11 cellular contexts compared by ENCODE assay signal in genomic region chr11:67435727-67436458, GRCh38. TPM values are rescaled to one million over a fixed set of nuclear protein-coding genes. Genes with fewer than 3 reads are reported as not detected.
DNase-seq lines count a peak whose midpoint lies in the region; ATAC-seq and TF ChIP-seq lines count a peak whose summit lies in the region.
"Had no signal": no experiment of that assay in that cellular context is flagged by ENCODE, and none has a peak within 500 bp of the region (broad histone marks: within the 10 kb centered on the region; RNA-seq: fewer than 3 reads in every experiment).

No MANE protein-coding gene starts in this region.

- H3K27ac Mint-ChIP-seq in T-cell (peak overlapping the region; percentile 91 to 95), immature natural killer cell (peak overlapping the region; percentile 86 to 96 (median 94))

- TF ChIP-seq CTCF in heart right ventricle (IDR thresholded peaks at IDR 0.05) (no peak), upper lobe of left lung (IDR thresholded peaks at IDR 0.05) (no peak)

- H3K27me3 ChIP-seq in heart right ventricle, result no peaks in the 10 kb centered on the region
- H3K27me3 ChIP-seq in upper lobe of left lung, result no peaks in the 10 kb centered on the region
- no peaks in the 10 kb centered on the region for H3K27me3 ChIP-seq in aorta (ENCODE audit: control insufficient read depth in 1 of 2, insufficient read depth in 2 of 2, low read length in 1 of 2)

- H3K9me3 ChIP-seq in heart right ventricle (no peaks in the 10 kb centered on the region), upper lobe of left lung (no peaks in the 10 kb centered on the region), aorta (ENCODE audit: control insufficient read depth, low read length) (no peaks in the 10 kb centered on the region)

- H3K4me3 Mint-ChIP-seq in T-cell (peak overlapping the region; percentile 91 to 99 (median 92)), immature natural killer cell (peak overlapping the region; percentile 89 to 98 (median 97))

- WGBS in heart right ventricle, 2 donors, result 85 to 91% methylated on average over 38 of the region's 38 CpGs
- 80 to 91% methylated on average over 2 to 32 of the region's 38 CpGs for WGBS in upper lobe of left lung, 2 donors
- WGBS in aorta, 2 donors, result 84 to 87% methylated on average over 38 of the region's 38 CpGs

- intact Hi-C loops in heart right ventricle (cut with DNase I) (no loop called here), Right ventricle myocardium superior (cut with DNase I) (no loop called here), aorta (cut with DNase I) (no loop called here)

- CTCF ChIA-PET in T-cell (lab: Charles Lee), result interaction anchor here in 1 of 2 donors (0.6 to 2.0 kb wide), 2 partner anchors 15 to 32 kb away, joined by 7 to 9 read pairs; no protein-coding TSS in a partner anchor

- no peaks in the 10 kb centered on the region for H3K9me3 Mint-ChIP-seq in T-cell
- H3K9me3 Mint-ChIP-seq in immature natural killer cell, result no peaks in the 10 kb centered on the region

- H3K4me1 Mint-ChIP-seq in T-cell (peaks cover 62 to 76% (median 64%) of the 10 kb centered on the region in 3 donors), immature natural killer cell (peaks cover 72 to 76% of the 10 kb centered on the region in 2 donors)

- H3K4me3 ChIP-seq in heart right ventricle (peak overlapping the region in 2 of 10 donors; percentile 3 to 59), upper lobe of left lung (peak overlapping the region in 3 of 4 donors; percentile 33 to 42 (median 40)), aorta (ENCODE audit: low read length in 2 of 2) (no peak overlapping the region)

- no peak for TF ChIP-seq POLR2A in upper lobe of left lung (IDR thresholded peaks at IDR 0.05)

- ATAC-seq in heart right ventricle, result no peak
- ATAC-seq in Right ventricle myocardium superior (ENCODE audit: poor library complexity), result no peak
- no peak for ATAC-seq in T-cell (replicated peaks in 1 of 4)
- ATAC-seq in upper lobe of left lung (ENCODE audit: low FRiP score in 2 of 2), result no peak
- ATAC-seq in aorta (ENCODE audit: low FRiP score), result no peak

- POLR2A ChIA-PET in T-cell (lab: Charles Lee), result interaction anchor here in 1 of 2 donors (1.1 kb wide), 1 partner anchor 32 kb away, joined by 4 read pairs; no protein-coding TSS in a partner anchor

- H3K27ac ChIP-seq in heart right ventricle (peak overlapping the region in 6 of 10 donors; percentile 4 to 93 (median 51)), upper lobe of left lung (peak overlapping the region in 2 of 4 donors; percentile 27 to 52), aorta (ENCODE audit: low read depth in 1 of 2, low read length in 2 of 2) (no peak overlapping the region)
- H3K27ac ChIP-seq: C4-2B had no signal

- H3K36me3 ChIP-seq in heart right ventricle (peaks cover 0 to 92% (median 28%) of the 10 kb centered on the region in 9 donors), upper lobe of left lung (peaks cover 4 to 90% (median 79%) of the 10 kb centered on the region in 4 donors), aorta (ENCODE audit: control insufficient read depth in 1 of 2, insufficient read depth in 2 of 2, low read length in 1 of 2) (peaks cover 0 to 2% of the 10 kb centered on the region in 2 donors)

- no peak for TF ChIP-seq EP300 in upper lobe of left lung (IDR thresholded peaks at IDR 0.05)

- H3K4me1 ChIP-seq in heart right ventricle (peaks cover 1 to 44% (median 24%) of the 10 kb centered on the region in 9 donors), upper lobe of left lung (peaks cover 7 to 36% (median 11%) of the 10 kb centered on the region in 4 donors), aorta (ENCODE audit: control insufficient read depth in 1 of 2, insufficient read depth in 2 of 2, low read length in 2 of 2) (no peaks in the 10 kb centered on the region)

- H3K36me3 Mint-ChIP-seq in T-cell, result peaks cover 12% of the 10 kb centered on the region
- H3K36me3 Mint-ChIP-seq in immature natural killer cell, result peaks cover 5 to 16% (median 11%) of the 10 kb centered on the region in 3 donors

- H3K27me3 Mint-ChIP-seq in T-cell, result no peaks in the 10 kb centered on the region
- peaks cover 5 to 26% (median 24%) of the 10 kb centered on the region in 3 donors for H3K27me3 Mint-ChIP-seq in immature natural killer cell (ENCODE audit: low read depth in 3 of 3)

- DNase-seq in heart right ventricle, result no peak
- DNase-seq in Right ventricle myocardium superior, result no peak
- DNase-seq in T-cell, result peak in 1 of 34 experiments; percentile 13
- no peak for DNase-seq in immature natural killer cell
- DNase-seq in upper lobe of left lung, result peak in 1 of 2 donors; percentile 84
- no peak for DNase-seq in iPS-NIHi7 (ENCODE audit: extremely low spot score)
- DNase-seq in aorta, result no peak
- DNase-seq in NCI-H1694 treated with DMSO at 0.1 percent for 48 hours (lab: John Stamatoyannopoulos, UW), result no peak
- DNase-seq: dermis blood vessel endothelial cell had no signal

RNA-seq across cellular contexts. Expression of gene PTPRCAP, which starts 1.6 kb away (rescaled TPM):
- total RNA-seq in heart right ventricle (10 to 100 TPM in 1 of 10 donors, 1 to 10 TPM in 3, under 1 TPM in 4, not detected in 2; 0.42 to 10.1 (median 0.96) TPM), Right ventricle myocardium superior (1.0 TPM), T-cell (100 to 1,000 TPM; 192 to 282 (median 256) TPM), upper lobe of left lung (10 to 100 TPM; 12.8 to 34.0 (median 18.0) TPM), aorta (1 to 10 TPM; 2.9 to 4.8 TPM)
- polyA plus RNA-seq in heart right ventricle (1 to 10 TPM; 1.7 to 3.1 TPM), immature natural killer cell (1,000 to 10,000 TPM; 1,315 to 1,354 (median 1,351) TPM), aorta (10 to 100 TPM in 1 of 2 donors, 1 to 10 TPM in 1; 2.0 to 13.8 TPM)

RNA-seq across cellular contexts. Expression of gene CORO1B, which starts 7.4 kb away (rescaled TPM):
- total RNA-seq in heart right ventricle, result 10 to 100 TPM; 12.2 to 38.7 (median 19.6) TPM
- 10 to 100 TPM; 29.1 to 42.3 TPM for polyA plus RNA-seq in heart right ventricle
- total RNA-seq in Right ventricle myocardium superior, result 27.1 TPM
- 10 to 100 TPM; 23.0 to 39.4 (median 30.4) TPM for total RNA-seq in T-cell
- polyA plus RNA-seq in immature natural killer cell, result 10 to 100 TPM in 1 of 3 donors, 1 to 10 TPM in 2; 7.1 to 10.3 (median 9.2) TPM
- 100 to 1,000 TPM in 4 of 6 donors, 10 to 100 TPM in 2; 49.0 to 178 (median 118) TPM for total RNA-seq in upper lobe of left lung
- total RNA-seq in aorta, result 10 to 100 TPM; 77.6 to 79.6 TPM
- polyA plus RNA-seq in aorta, result 10 to 100 TPM; 45.7 to 96.7 TPM

RNA-seq across cellular contexts. Expression of gene RPS6KB2, which starts 7.6 kb away (rescaled TPM):
- total RNA-seq in heart right ventricle (10 to 100 TPM; 16.3 to 30.4 (median 20.8) TPM), Right ventricle myocardium superior (24.6 TPM), T-cell (10 to 100 TPM; 60.3 to 88.0 (median 81.9) TPM), upper lobe of left lung (10 to 100 TPM; 35.2 to 94.3 (median 50.4) TPM), aorta (10 to 100 TPM; 30.8 to 37.7 TPM)
- polyA plus RNA-seq in heart right ventricle (10 to 100 TPM; 32.2 to 46.3 TPM), immature natural killer cell (10 to 100 TPM; 71.5 to 96.5 (median 74.9) TPM), aorta (10 to 100 TPM; 38.2 to 84.8 TPM)

RNA-seq across cellular contexts. Expression of gene GPR152, which starts 16.6 kb away (rescaled TPM):
- total RNA-seq in heart right ventricle, result not detected
- not detected for polyA plus RNA-seq in heart right ventricle
- total RNA-seq in Right ventricle myocardium superior, result not detected
- total RNA-seq in T-cell, result under 1 TPM in 1 of 5 donors, not detected in 4; 0.19 TPM
- polyA plus RNA-seq in immature natural killer cell, result 1 to 10 TPM in 1 of 3 donors, under 1 TPM in 1, not detected in 1; 0.23 to 2.5 TPM
- not detected for total RNA-seq in upper lobe of left lung
- not detected for total RNA-seq in aorta
- polyA plus RNA-seq in aorta, result not detected
- total RNA-seq: M059J had no signal

RNA-seq across cellular contexts. Expression of gene CABP4, which starts 19.3 kb away (rescaled TPM):
- total RNA-seq in heart right ventricle (1 to 10 TPM in 2 of 10 donors, under 1 TPM in 7, not detected in 1; 0.17 to 1.5 (median 0.70) TPM), Right ventricle myocardium superior (0.75 TPM), T-cell (10 to 100 TPM in 2 of 5 donors, 1 to 10 TPM in 3; 3.5 to 16.0 (median 5.6) TPM), upper lobe of left lung (1 to 10 TPM; 1.5 to 4.7 (median 2.3) TPM), aorta (1 to 10 TPM; 2.4 TPM)
- polyA plus RNA-seq in heart right ventricle (1 to 10 TPM in 1 of 2 donors, under 1 TPM in 1; 0.39 to 1.5 TPM), immature natural killer cell (1 to 10 TPM in 1 of 3 donors, not detected in 2; 1.6 TPM), aorta (1 to 10 TPM in 1 of 2 donors, under 1 TPM in 1; 0.33 to 3.9 TPM)

Comparison
In these comparisons a context has a peak if more than half of its experiments do, and no peak if none do; other contexts are left out.
1. H3K27ac ChIP-seq: peak in heart right ventricle (6 of 10); none in aorta (0 of 2).
2. H3K4me3 ChIP-seq: peak in upper lobe of left lung (3 of 4); none in aorta (0 of 2).
3. RNA of gene PTPRCAP, which starts 1.6 kb away (total RNA-seq): 192 to 282 TPM in T-cell; 12.8 to 34.0 TPM in upper lobe of left lung, 2.9 to 4.8 TPM in aorta, 1.0 TPM in Right ventricle myocardium superior (single experiment) and 0.42 to 10.1 TPM in heart right ventricle; every median in the first group is over 4 times any median in the second.